In genomic region chr20:20003088-20003954, GRCh38 we compare ENCODE assay signal across 8 cellular contexts. TPM values are rescaled to one million over a fixed set of nuclear protein-coding genes. Genes with fewer than 3 reads are reported as not detected.
DNase-seq lines count a peak whose midpoint lies in the region; ATAC-seq, FAIRE-seq and TF ChIP-seq lines count a peak whose summit lies in the region.

No MANE protein-coding gene starts in this region.

- no peak for ATAC-seq in HG03175 (IDR thresholded peaks at IDR 0.05; ENCODE audit: unreplicated experiment)

- DNase-seq in GM10248 (ENCODE audit: extremely low spot score) (peak; percentile 29), NOMO-1 treated with dmso at 0.1 percent for 144 hours (lab: John Stamatoyannopoulos, UW; ENCODE audit: unreplicated experiment) (peak; percentile 75), epithelial cell of prostate (ENCODE audit: low read depth, low spot score) (no peak), occipital lobe (lab: John Stamatoyannopoulos, UW) (peak; percentile 41), NCI-H226 (no peak), ACHN (no peak), D721Med (ENCODE audit: insufficient read length, low spot score) (no peak)

- H3K27ac ChIP-seq in epithelial cell of prostate, result peak overlapping the region; percentile 12

- POLR2A ChIA-PET in GM10248 (lab: Yijun Ruan, JAX), result no interaction called here

- no peak for FAIRE-seq in D721Med (lab: Jason Lieb, UNC)

- CTCF ChIA-PET in GM10248 (lab: Yijun Ruan, JAX), result interaction anchor here (1.0 to 1.4 kb wide), 4 partner anchors 10 to 217 kb away, joined by 3 read pairs; partner anchors contain the start of gene NAA20

- TF ChIP-seq CTCF in GM10248 (IDR thresholded peaks at IDR 0.05; ENCODE audit: control extremely low read depth, extremely low read depth, low read depth, missing control alignments) (no peak), D721Med (IDR thresholded peaks at IDR 0.05; ENCODE audit: insufficient read depth, missing control alignments) (no peak)

- in situ Hi-C loops in ACHN (cut with HindIII; ENCODE audit: low pct_ligation_motif_present, low pct_unique_long_range_greater_than_20kb, low sequenced_read_pairs), result no loop called here

RNA-seq across cellular contexts. Expression of gene NAA20, which starts 13.8 kb away (rescaled TPM):
- 50.5 TPM for total RNA-seq in occipital lobe

RNA-seq across cellular contexts. Expression of gene CRNKL1, which starts 48.9 kb away (rescaled TPM):
- 66.6 TPM for total RNA-seq in occipital lobe

RNA-seq across cellular contexts. Expression of gene CFAP61, which starts 49.0 kb away (rescaled TPM):
- total RNA-seq in occipital lobe, result 3.1 TPM

Comparison
In these comparisons a context has a peak if more than half of its experiments do, and no peak if none do; other contexts are left out.
1. DNase-seq: peak in GM10248 (single experiment), NOMO-1 treated with dmso at 0.1 percent for 144 hours (single experiment) and occipital lobe (single experiment); none in epithelial cell of prostate (single experiment), NCI-H226 (single experiment), ACHN (single experiment) and D721Med (single experiment).